Comparison of ENCODE assay signal across 11 cellular contexts in genomic region chr13:48859168-48860105, GRCh38.
DNase-seq lines count a peak whose midpoint lies in the region; ATAC-seq and TF ChIP-seq lines count a peak whose summit lies in the region.
"Had no signal": no experiment of that assay in that cellular context is flagged by ENCODE, and none has a peak within 500 bp of the region (broad histone marks: within the 10 kb centered on the region; RNA-seq: fewer than 3 reads in every experiment).

No MANE protein-coding gene starts in this region.

- DNase-seq in NCI-H2227 treated with DMSO at 0.1 percent for 48 hours (lab: John Stamatoyannopoulos, UW) (peak; percentile 78), esophagus muscularis mucosa (ENCODE audit: extremely low spot score) (peak; percentile 12), pons (ENCODE audit: low spot score) (peak; percentile 46), C1 segment of cervical spinal cord (lab: John Stamatoyannopoulos, UW) (no peak), NCI-H510A treated with DMSO at 0.1 percent for 48 hours (lab: John Stamatoyannopoulos, UW) (no peak), NCI-H2081 (lab: John Stamatoyannopoulos, UW) (no peak)
- DNase-seq: effector memory CD4-positive, alpha-beta T cell; NCI-H446; stomach had no signal

- H3K4me3 ChIP-seq in esophagus muscularis mucosa: no peak overlapping the region
- H3K4me3 ChIP-seq: stomach had no signal

- no peaks in the 10 kb centered on the region for H3K9me3 ChIP-seq in esophagus muscularis mucosa
- H3K9me3 ChIP-seq: stomach had no signal

- TF ChIP-seq CTCF in esophagus muscularis mucosa (IDR thresholded peaks at IDR 0.05): no peak

- H3K4me1 ChIP-seq in esophagus muscularis mucosa: no peaks in the 10 kb centered on the region

- intact Hi-C loops in esophagus muscularis mucosa (cut with DNase I): no loop called here

- no peaks in the 10 kb centered on the region for H3K36me3 ChIP-seq in esophagus muscularis mucosa
- H3K36me3 ChIP-seq: stomach had no signal

- TF ChIP-seq POLR2A in esophagus muscularis mucosa (IDR thresholded peaks at IDR 0.05; ENCODE audit: low read depth): no peak

- no peak overlapping the region for H3K27ac ChIP-seq in esophagus muscularis mucosa (replicated peaks in 1 of 4)

- H3K27me3 ChIP-seq in esophagus muscularis mucosa: no peaks in the 10 kb centered on the region
- H3K27me3 ChIP-seq: stomach had no signal

- no peak for TF ChIP-seq EP300 in esophagus muscularis mucosa (IDR thresholded peaks at IDR 0.05)

- 84% methylated on average over 5 of the region's 5 CpGs for WGBS in esophagus muscularis mucosa

- ATAC-seq in GM19395 (IDR thresholded peaks at IDR 0.05; ENCODE audit: unreplicated experiment): peak; percentile 60
- ATAC-seq in GM19328 (IDR thresholded peaks at IDR 0.05; ENCODE audit: unreplicated experiment): no peak

Comparison
In these comparisons a context has a peak if more than half of its experiments do, and no peak if none do; other contexts are left out.
1. DNase-seq: peak in NCI-H2227 treated with DMSO at 0.1 percent for 48 hours (single experiment), esophagus muscularis mucosa (single experiment) and pons (single experiment); none in C1 segment of cervical spinal cord (0 of 14), NCI-H510A treated with DMSO at 0.1 percent for 48 hours (single experiment) and NCI-H2081 (0 of 2).